8 cellular contexts compared by ENCODE assay signal in the genomic region with DNA sequence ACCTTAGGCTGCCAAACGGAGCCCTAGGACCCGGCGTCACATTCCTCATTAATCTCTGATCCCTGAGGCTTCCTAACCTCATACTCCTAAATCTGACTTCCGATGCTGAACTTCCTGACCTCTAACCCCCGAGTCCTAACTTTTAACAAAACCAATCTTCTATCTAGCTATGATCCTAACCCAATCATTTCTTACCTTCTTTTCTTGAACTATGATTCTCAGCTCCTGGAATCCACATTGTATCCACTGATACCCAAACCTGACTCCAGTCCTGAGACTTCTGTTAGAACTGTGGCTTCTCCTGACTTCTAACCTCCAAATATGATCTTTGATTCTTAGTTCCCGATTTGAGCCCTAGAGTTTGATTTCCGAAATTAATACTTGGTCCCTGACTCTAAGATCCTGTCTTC. TPM values are rescaled to one million over a fixed set of nuclear protein-coding genes. Genes with fewer than 3 reads are reported as not detected.
DNase-seq lines count a peak whose midpoint lies in the region; ATAC-seq and TF ChIP-seq lines count a peak whose summit lies in the region.

No MANE protein-coding gene starts in this region.

- TF ChIP-seq CTCF in Loucy (conservative IDR thresholded peaks at IDR 0.05; ENCODE audit: low read length) (no peak), dorsolateral prefrontal cortex (IDR thresholded peaks at IDR 0.05 in 54 of 56, conservative IDR thresholded peaks at IDR 0.05 in 2 of 56; ENCODE audit: low read depth in 1 of 56, partially characterized antibody in 56 of 56) (no peak), neural crest cell (conservative IDR thresholded peaks at IDR 0.05) (no peak)

- peak overlapping the region; percentile 92 for H3K4me3 ChIP-seq in CD4-positive, CD25-positive, alpha-beta regulatory T cell (ENCODE audit: low read depth, low read length)
- H3K4me3 ChIP-seq in Loucy (ENCODE audit: low read length, poor library complexity, severe bottlenecking): peak overlapping the region; percentile 91
- H3K4me3 ChIP-seq in dorsolateral prefrontal cortex: peak overlapping the region; percentile 73 to 100 (median 96)

- H3K9me2 ChIP-seq in Loucy (replicated peaks; ENCODE audit: low read depth, low read length): no peaks in the 10 kb centered on the region

- intact Hi-C loops in dorsolateral prefrontal cortex (cut with DNase I): no loop called here

- H3K4me1 Mint-ChIP-seq in CD4-positive, CD25-positive, alpha-beta regulatory T cell: peaks cover 6 to 63% (median 32%) of the 10 kb centered on the region in 4 donors
- peaks cover 32% of the 10 kb centered on the region for H3K4me1 Mint-ChIP-seq in neural crest cell

- H3K27me3 ChIP-seq in CD4-positive, CD25-positive, alpha-beta regulatory T cell (ENCODE audit: control insufficient read depth, insufficient read depth, low read length): no peaks in the 10 kb centered on the region
- H3K27me3 ChIP-seq in Loucy (ENCODE audit: insufficient read depth, low read length, poor library complexity, severe bottlenecking) (no peaks in the 10 kb centered on the region), dorsolateral prefrontal cortex (no peaks in the 10 kb centered on the region)

- peaks cover 32% of the 10 kb centered on the region for H3K4me1 ChIP-seq in CD4-positive, CD25-positive, alpha-beta regulatory T cell (ENCODE audit: control insufficient read depth, insufficient read depth, low read length, poor library complexity, severe bottlenecking)
- H3K4me1 ChIP-seq in Loucy (ENCODE audit: insufficient read depth, low read length, poor library complexity, severe bottlenecking): peaks cover 18% of the 10 kb centered on the region

- DNase-seq in CD4-positive, CD25-positive, alpha-beta regulatory T cell: no peak
- DNase-seq in dorsolateral prefrontal cortex (no peak), neural crest cell (ENCODE audit: low read depth, low spot score) (no peak), SK-N-DZ (ENCODE audit: low spot score) (no peak), NCI-H1105 (lab: John Stamatoyannopoulos, UW) (no peak), SHP77 treated with DMSO at 0.1 percent for 48 hours (lab: John Stamatoyannopoulos, UW) (no peak)

- H3K9me3 Mint-ChIP-seq in CD4-positive, CD25-positive, alpha-beta regulatory T cell: peaks cover 0 to 1% (median 0%) of the 10 kb centered on the region in 7 donors
- H3K9me3 Mint-ChIP-seq in neural crest cell: no peaks in the 10 kb centered on the region

- H3K79me2 ChIP-seq in Loucy (ENCODE audit: insufficient read depth, low read length): peaks cover 18% of the 10 kb centered on the region

- peak overlapping the region; percentile 95 to 97 (median 96) for H3K27ac Mint-ChIP-seq in CD4-positive, CD25-positive, alpha-beta regulatory T cell
- peak overlapping the region; percentile 94 for H3K27ac Mint-ChIP-seq in neural crest cell (ENCODE audit: unreplicated experiment)

- peaks cover 8% of the 10 kb centered on the region for H3K36me3 ChIP-seq in CD4-positive, CD25-positive, alpha-beta regulatory T cell (ENCODE audit: control insufficient read depth, insufficient read depth, low read length)
- H3K36me3 ChIP-seq in Loucy (ENCODE audit: insufficient read depth, low read length): no peaks in the 10 kb centered on the region; the same call in 1 of the 2 replicates

- H3K27me3 Mint-ChIP-seq in CD4-positive, CD25-positive, alpha-beta regulatory T cell: no peaks in the 10 kb centered on the region
- H3K27me3 Mint-ChIP-seq in neural crest cell (ENCODE audit: low read depth): no peaks in the 10 kb centered on the region

- H3K4me2 ChIP-seq in Loucy (ENCODE audit: low read depth, low read length, poor library complexity, severe bottlenecking): peak overlapping the region; percentile 92

- no peaks in the 10 kb centered on the region for H3K9me3 ChIP-seq in CD4-positive, CD25-positive, alpha-beta regulatory T cell (ENCODE audit: control insufficient read depth in 2 of 2, low read length in 2 of 2)
- no peaks in the 10 kb centered on the region for H3K9me3 ChIP-seq in Loucy (ENCODE audit: insufficient read depth, low read depth, low read length)

- H3K36me3 Mint-ChIP-seq in CD4-positive, CD25-positive, alpha-beta regulatory T cell: peaks cover 12% of the 10 kb centered on the region
- H3K36me3 Mint-ChIP-seq in neural crest cell (ENCODE audit: low read depth): peaks cover 2% of the 10 kb centered on the region

- H4K20me1 ChIP-seq in Loucy (ENCODE audit: insufficient read depth, low read length, poor library complexity, severe bottlenecking): no peaks in the 10 kb centered on the region

- H3K27ac ChIP-seq in CD4-positive, CD25-positive, alpha-beta regulatory T cell (ENCODE audit: insufficient read depth, low read length, poor library complexity, severe bottlenecking): peak overlapping the region; percentile 99
- H3K27ac ChIP-seq in dorsolateral prefrontal cortex: peak overlapping the region; percentile 24 to 100 (median 95)

- ATAC-seq in CD4-positive, CD25-positive, alpha-beta regulatory T cell (ENCODE audit: low read depth in 2 of 2): no peak
- ATAC-seq in HG02884 (IDR thresholded peaks at IDR 0.05; ENCODE audit: unreplicated experiment): no peak

- peak overlapping the region; percentile 80 for H3K9ac ChIP-seq in Loucy (ENCODE audit: low read depth, low read length, poor library complexity, severe bottlenecking)

- no peaks in the 10 kb centered on the region for H3F3A ChIP-seq in Loucy (ENCODE audit: low read depth)

- peak overlapping the region; percentile 91 to 99 (median 95) for H3K4me3 Mint-ChIP-seq in CD4-positive, CD25-positive, alpha-beta regulatory T cell
- H3K4me3 Mint-ChIP-seq in neural crest cell: peak overlapping the region; percentile 93

- peak overlapping the region; percentile 91 for H2AFZ ChIP-seq in Loucy (ENCODE audit: low read length)

RNA-seq across cellular contexts. Expression of a gene that starts 0.5 kb away (rescaled TPM):
- 57.7 TPM for total RNA-seq in CD4-positive, CD25-positive, alpha-beta regulatory T cell
- 10 to 100 TPM in 3 of 4 donors, 1 to 10 TPM in 1; 9.0 to 18.9 (median 11.9) TPM for polyA plus RNA-seq in CD4-positive, CD25-positive, alpha-beta regulatory T cell
- total RNA-seq in dorsolateral prefrontal cortex (10 to 100 TPM; 15.4 to 37.9 (median 22.5) TPM), neural crest cell (19.9 and 21.2 TPM in 2 replicates)
- polyA plus RNA-seq in SK-N-DZ (2014; cell fraction: cytosol; rRNA removed): 16.9 and 31.9 TPM in 2 replicates
- 9.1 and 12.6 TPM in 2 replicates for polyA plus RNA-seq in SK-N-DZ (2014; cell fraction: nucleus; rRNA removed)

RNA-seq across cellular contexts. Expression of a gene that starts 0.8 kb away (rescaled TPM):
- total RNA-seq in CD4-positive, CD25-positive, alpha-beta regulatory T cell: 78.4 TPM
- 10 to 100 TPM; 33.8 to 52.0 (median 44.3) TPM for polyA plus RNA-seq in CD4-positive, CD25-positive, alpha-beta regulatory T cell
- total RNA-seq in dorsolateral prefrontal cortex (100 to 1,000 TPM; 113 to 397 (median 166) TPM), neural crest cell (27.4 and 28.9 TPM in 2 replicates)
- 34.3 and 37.5 TPM in 2 replicates for polyA plus RNA-seq in SK-N-DZ (2014; cell fraction: cytosol; rRNA removed)
- 35.9 and 43.8 TPM in 2 replicates for polyA plus RNA-seq in SK-N-DZ (2014; cell fraction: nucleus; rRNA removed)

RNA-seq across cellular contexts. Expression of a gene that starts 11.8 kb away (rescaled TPM):
- total RNA-seq in CD4-positive, CD25-positive, alpha-beta regulatory T cell: 0.91 TPM
- not detected for polyA plus RNA-seq in CD4-positive, CD25-positive, alpha-beta regulatory T cell
- 1 to 10 TPM in 114 of 120 experiments, under 1 TPM in 6; 0.52 to 6.8 (median 2.5) TPM for total RNA-seq in dorsolateral prefrontal cortex
- total RNA-seq in neural crest cell: 1.4 and 2.0 TPM in 2 replicates
- polyA plus RNA-seq in SK-N-DZ (2014; cell fraction: cytosol; rRNA removed): 0.14 and 1.5 TPM in 2 replicates
- 1.3 and 3.6 TPM in 2 replicates for polyA plus RNA-seq in SK-N-DZ (2014; cell fraction: nucleus; rRNA removed)

RNA-seq across cellular contexts. Expression of a gene that starts 22.1 kb away (rescaled TPM):
- 48.9 TPM for total RNA-seq in CD4-positive, CD25-positive, alpha-beta regulatory T cell
- polyA plus RNA-seq in CD4-positive, CD25-positive, alpha-beta regulatory T cell: 10 to 100 TPM; 30.1 to 39.7 (median 36.5) TPM
- total RNA-seq in dorsolateral prefrontal cortex (10 to 100 TPM in 29 of 120 experiments, 1 to 10 TPM in 91; 4.1 to 15.2 (median 8.3) TPM), neural crest cell (1.4 and 1.6 TPM in 2 replicates)
- 4.5 and 5.5 TPM in 2 replicates for polyA plus RNA-seq in SK-N-DZ (2014; cell fraction: cytosol; rRNA removed)
- polyA plus RNA-seq in SK-N-DZ (2014; cell fraction: nucleus; rRNA removed): 3.8 and 5.1 TPM in 2 replicates

RNA-seq across cellular contexts. Expression of a gene that starts 30.3 kb away (rescaled TPM):
- 16.1 TPM for total RNA-seq in CD4-positive, CD25-positive, alpha-beta regulatory T cell
- 10 to 100 TPM; 13.1 to 15.6 (median 15.0) TPM for polyA plus RNA-seq in CD4-positive, CD25-positive, alpha-beta regulatory T cell
- total RNA-seq in dorsolateral prefrontal cortex (10 to 100 TPM; 17.7 to 57.8 (median 28.6) TPM), neural crest cell (54.1 and 58.5 TPM in 2 replicates)
- polyA plus RNA-seq in SK-N-DZ (2014; cell fraction: cytosol; rRNA removed): 45.8 and 68.0 TPM in 2 replicates
- polyA plus RNA-seq in SK-N-DZ (2014; cell fraction: nucleus; rRNA removed): 178 and 201 TPM in 2 replicates
